In the genomic region with DNA sequence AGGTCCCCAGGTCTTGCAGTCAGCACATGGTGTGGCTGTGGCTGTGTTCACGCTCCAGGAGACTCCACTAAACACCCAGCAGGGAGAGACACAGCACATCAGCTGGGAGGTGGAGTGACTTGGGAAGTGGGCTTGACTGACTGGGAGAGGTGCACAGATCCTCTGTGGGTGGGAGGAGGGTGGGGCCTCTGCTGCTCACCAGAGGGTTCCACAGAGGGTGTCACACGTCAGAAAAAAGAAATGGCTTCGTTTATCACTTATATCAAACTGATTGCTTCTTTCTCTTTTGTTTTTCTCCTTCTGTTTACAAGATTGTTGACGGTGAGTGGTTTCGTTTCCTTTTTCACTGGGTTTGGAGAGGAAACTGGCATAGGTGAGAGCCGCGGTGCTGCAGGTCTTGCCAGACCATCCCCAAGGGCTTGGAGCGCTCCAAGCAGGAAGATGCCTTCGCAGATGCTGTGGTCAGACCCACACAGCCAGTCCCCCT, we compare ENCODE assay signal across 21 cellular contexts. TPM values are rescaled to one million over a fixed set of nuclear protein-coding genes. Genes with fewer than 3 reads are reported as not detected.
DNase-seq lines count a peak whose midpoint lies in the region; ATAC-seq and TF ChIP-seq lines count a peak whose summit lies in the region.
"Had no signal": no experiment of that assay in that cellular context is flagged by ENCODE, and none has a peak within 500 bp of the region (broad histone marks: within the 10 kb centered on the region; RNA-seq: fewer than 3 reads in every experiment).

No MANE protein-coding gene starts in this region.

- H3K4me3 ChIP-seq in endodermal cell (ENCODE audit: low read length) = no peak overlapping the region
- H3K4me3 ChIP-seq: A549, coronary artery, gastroesophageal sphincter, upper lobe of right lung had no signal

- peaks cover 6% of the 10 kb centered on the region for H3K4me1 Mint-ChIP-seq in activated T-cell treated with anti-CD3 and anti-CD28 coated beads, Interleukin-2, amount 50 U/mL, for 24 hours (ENCODE audit: low read depth)
- H3K4me1 Mint-ChIP-seq in IgD-negative memory B cell = peaks cover 18 to 25% (median 19%) of the 10 kb centered on the region in 3 donors
- peaks cover 8% of the 10 kb centered on the region for H3K4me1 Mint-ChIP-seq in endodermal cell
- peaks cover 14 to 19% of the 10 kb centered on the region in 2 donors for H3K4me1 Mint-ChIP-seq in stimulated activated naive B cell treated with anti-CD40 and anti-IgM and Interleukin-4, amounts not matched to agents 10 μg/mL and 1 μg/mL and 100 μg/mL, for 72 hours
- H3K4me1 Mint-ChIP-seq: nephron progenitor cell had no signal

- H3K27ac ChIP-seq in endodermal cell (ENCODE audit: low read depth, low read length) = no peak overlapping the region
- H3K27ac ChIP-seq: A549, coronary artery, epithelial cell of prostate, gastroesophageal sphincter, upper lobe of right lung had no signal

- ATAC-seq in stimulated activated naive B cell treated with anti-CD40 and anti-IgM and Interleukin-4, amounts not matched to agents 10 μg/mL and 1 μg/mL and 100 μg/mL, for 72 hours (replicated peaks) = peak in 1 of 2 donors; percentile 65
- ATAC-seq: A549; gastroesophageal sphincter; HCT116; stimulated activated naive CD8-positive, alpha-beta T cell treated with anti-CD3 and anti-CD28 coated beads, Interleukin-15, amount 100 ng/mL, for 72 hours; upper lobe of right lung had no signal

- peaks cover 82% of the 10 kb centered on the region for H3K36me3 ChIP-seq in endodermal cell (ENCODE audit: control insufficient read depth, insufficient read depth, low read length)

- H3K27ac Mint-ChIP-seq in activated T-cell treated with anti-CD3 and anti-CD28 coated beads, Interleukin-2, amount 50 U/mL, for 24 hours = peak overlapping the region; percentile 84
- H3K27ac Mint-ChIP-seq in IgD-negative memory B cell (peak overlapping the region; percentile 85 to 98 (median 98)), endodermal cell (no peak overlapping the region)
- H3K27ac Mint-ChIP-seq in stimulated activated naive B cell treated with anti-CD40 and anti-IgM and Interleukin-4, amounts not matched to agents 10 μg/mL and 1 μg/mL and 100 μg/mL, for 72 hours = peak overlapping the region; percentile 80

- no peaks in the 10 kb centered on the region for H3K9me3 ChIP-seq in endodermal cell (ENCODE audit: control insufficient read depth, low read length)
- H3K9me3 ChIP-seq: A549, gastroesophageal sphincter, upper lobe of right lung had no signal

- no peaks in the 10 kb centered on the region for H3K9me3 Mint-ChIP-seq in activated T-cell treated with anti-CD3 and anti-CD28 coated beads, Interleukin-2, amount 50 U/mL, for 24 hours
- no peaks in the 10 kb centered on the region for H3K9me3 Mint-ChIP-seq in IgD-negative memory B cell
- no peaks in the 10 kb centered on the region for H3K9me3 Mint-ChIP-seq in endodermal cell
- no peaks in the 10 kb centered on the region for H3K9me3 Mint-ChIP-seq in stimulated activated naive B cell treated with anti-CD40 and anti-IgM and Interleukin-4, amounts not matched to agents 10 μg/mL and 1 μg/mL and 100 μg/mL, for 72 hours
- H3K9me3 Mint-ChIP-seq: nephron progenitor cell; stimulated activated naive CD8-positive, alpha-beta T cell treated with anti-CD3 and anti-CD28 coated beads, Interleukin-15, amount 100 ng/mL, for 72 hours had no signal

- H3K27me3 Mint-ChIP-seq in activated T-cell treated with anti-CD3 and anti-CD28 coated beads, Interleukin-2, amount 50 U/mL, for 24 hours = no peaks in the 10 kb centered on the region
- H3K27me3 Mint-ChIP-seq in IgD-negative memory B cell (peaks cover 3% of the 10 kb centered on the region), endodermal cell (ENCODE audit: insufficient read depth) (no peaks in the 10 kb centered on the region)
- H3K27me3 Mint-ChIP-seq in stimulated activated naive B cell treated with anti-CD40 and anti-IgM and Interleukin-4, amounts not matched to agents 10 μg/mL and 1 μg/mL and 100 μg/mL, for 72 hours = no peaks in the 10 kb centered on the region
- H3K27me3 Mint-ChIP-seq: stimulated activated naive CD8-positive, alpha-beta T cell treated with anti-CD3 and anti-CD28 coated beads, Interleukin-15, amount 100 ng/mL, for 72 hours had no signal

- no peak overlapping the region for H3K4me3 Mint-ChIP-seq in activated T-cell treated with anti-CD3 and anti-CD28 coated beads, Interleukin-2, amount 50 U/mL, for 24 hours
- H3K4me3 Mint-ChIP-seq in IgD-negative memory B cell (peak overlapping the region; percentile 38 to 80 (median 70)), endodermal cell (no peak overlapping the region)
- H3K4me3 Mint-ChIP-seq in stimulated activated naive B cell treated with anti-CD40 and anti-IgM and Interleukin-4, amounts not matched to agents 10 μg/mL and 1 μg/mL and 100 μg/mL, for 72 hours = no peak overlapping the region
- H3K4me3 Mint-ChIP-seq: stimulated activated naive CD8-positive, alpha-beta T cell treated with anti-CD3 and anti-CD28 coated beads, Interleukin-15, amount 100 ng/mL, for 72 hours had no signal

- H3K9ac ChIP-seq in endodermal cell (ENCODE audit: extremely low read depth, low read length, poor library complexity, severe bottlenecking) = no peak overlapping the region

- TF ChIP-seq CTCF in endodermal cell (conservative IDR thresholded peaks at IDR 0.05) = peak; percentile 47

- H3K4me1 ChIP-seq in endodermal cell (ENCODE audit: control insufficient read depth, insufficient read depth, low read length) = peaks cover 5% of the 10 kb centered on the region
- H3K4me1 ChIP-seq: A549, upper lobe of right lung had no signal

- WGBS in endodermal cell (ENCODE audit: insufficient coverage in 1 of 2, insufficient read length in 1 of 2), 2 experiments = 87 to 89% methylated on average over 3 to 9 of the region's 9 CpGs

- H3K36me3 Mint-ChIP-seq in activated T-cell treated with anti-CD3 and anti-CD28 coated beads, Interleukin-2, amount 50 U/mL, for 24 hours (ENCODE audit: low read depth) = peaks cover 91% of the 10 kb centered on the region
- H3K36me3 Mint-ChIP-seq in IgD-negative memory B cell = peaks cover 3% of the 10 kb centered on the region
- peaks cover 74% of the 10 kb centered on the region for H3K36me3 Mint-ChIP-seq in endodermal cell (ENCODE audit: low read depth)
- peaks cover 51 to 65% of the 10 kb centered on the region in 2 donors for H3K36me3 Mint-ChIP-seq in stimulated activated naive B cell treated with anti-CD40 and anti-IgM and Interleukin-4, amounts not matched to agents 10 μg/mL and 1 μg/mL and 100 μg/mL, for 72 hours

- no peak for DNase-seq in activated T-cell treated with anti-CD3 and anti-CD28 coated beads, Interleukin-2, amount 50 U/mL, for 24 hours
- no peak for DNase-seq in activated T-cell treated with anti-CD3 and anti-CD28 coated beads, Interleukin-2, amount 50 U/mL, for 1 hour
- DNase-seq in endodermal cell (no peak), HUDEP-2 (lab: John Stamatoyannopoulos, UW; ENCODE audit: unreplicated experiment in 76 of 76) (no peak), NCI-H187 treated with DMSO at 0.1 percent for 48 hours (lab: John Stamatoyannopoulos, UW) (no peak), NCI-H146 treated with DMSO at 0.1 percent for 48 hours (lab: John Stamatoyannopoulos, UW; ENCODE audit: unreplicated experiment) (no peak)
- no peak for DNase-seq in stimulated activated naive B cell treated with anti-CD40 and anti-IgM and Interleukin-4, amounts not matched to agents 10 μg/mL and 1 μg/mL and 100 μg/mL, for 72 hours
- DNase-seq: activated CD8-positive, alpha-beta memory T cell treated with anti-CD3 and anti-CD28 coated beads for 24 hours; activated naive CD4-positive, alpha-beta T cell; COR-L47; IMR-90; NCI-H748 treated with DMSO at 0.1 percent for 48 hours; nephron progenitor cell; stimulated activated naive CD8-positive, alpha-beta T cell treated with anti-CD3 and anti-CD28 coated beads, Interleukin-15, amount 100 ng/mL, for 72 hours; upper lobe of right lung had no signal

- H3K27me3 ChIP-seq in endodermal cell (ENCODE audit: control insufficient read depth, insufficient read depth, low read length, poor library complexity, severe bottlenecking) = no peaks in the 10 kb centered on the region
- H3K27me3 ChIP-seq: gastroesophageal sphincter, upper lobe of right lung had no signal

RNA-seq across cellular contexts. Expression of a gene that starts 24.8 kb away (rescaled TPM):
- 6.3 TPM for polyA plus RNA-seq in IgD-negative memory B cell
- total RNA-seq in endodermal cell = 10 to 100 TPM; 32.1 to 39.0 TPM
- polyA plus RNA-seq in endodermal cell (2013, experiment 1 of 2) = 26.9 TPM
- polyA plus RNA-seq in endodermal cell (2013, experiment 2 of 2) = 25.5 TPM

RNA-seq across cellular contexts. Expression of a gene that starts 42.8 kb away (rescaled TPM):
- 94.0 TPM for polyA plus RNA-seq in IgD-negative memory B cell
- 10 to 100 TPM; 73.2 to 93.6 TPM for total RNA-seq in endodermal cell
- 68.6 TPM for polyA plus RNA-seq in endodermal cell (2013, experiment 1 of 2)
- polyA plus RNA-seq in endodermal cell (2013, experiment 2 of 2) = 67.6 TPM

Comparison
In these comparisons a context has a peak if more than half of its experiments do, and no peak if none do; other contexts are left out.
1. H3K4me3 Mint-ChIP-seq: peak in IgD-negative memory B cell (4 of 4); none in activated T-cell treated with anti-CD3 and anti-CD28 coated beads, Interleukin-2, amount 50 U/mL, for 24 hours (single experiment), endodermal cell (single experiment) and stimulated activated naive B cell treated with anti-CD40 and anti-IgM and Interleukin-4, amounts not matched to agents 10 μg/mL and 1 μg/mL and 100 μg/mL, for 72 hours (0 of 2).